In genomic region chr4:7144374-7145290, GRCh38 we compare ENCODE assay signal across 20 cellular contexts. TPM values are rescaled to one million over a fixed set of nuclear protein-coding genes. Genes with fewer than 3 reads are reported as not detected.
DNase-seq lines count a peak whose midpoint lies in the region; ATAC-seq, FAIRE-seq and TF ChIP-seq lines count a peak whose summit lies in the region.
"Had no signal": no experiment of that assay in that cellular context is flagged by ENCODE, and none has a peak within 500 bp of the region (broad histone marks: within the 10 kb centered on the region; RNA-seq: fewer than 3 reads in every experiment).

No MANE protein-coding gene starts in this region.

- H3K27ac ChIP-seq in K562 (ENCODE audit: extremely low read depth, low read depth, low read length) = no peak overlapping the region
- no peak overlapping the region for H3K27ac ChIP-seq in mesendoderm (ENCODE audit: low read depth, low read length)
- H3K27ac ChIP-seq in PC-9 = no peak overlapping the region
- H3K27ac ChIP-seq in heart right ventricle = no peak overlapping the region

- H3K4me3 ChIP-seq in H7 (ENCODE audit: insufficient read depth, low read depth, low read length) (no peak overlapping the region), K562 (no peak overlapping the region), mesendoderm (ENCODE audit: low read length) (no peak overlapping the region), PC-9 (no peak overlapping the region), heart right ventricle (no peak overlapping the region)

- H2BK15ac ChIP-seq in mesendoderm (replicated peaks; ENCODE audit: low read depth) = no peak overlapping the region

- POLR2A ChIA-PET in K562 (lab: Yijun Ruan, JAX) = interaction anchor here (0.6 to 0.8 kb wide), 2 partner anchors 10 to 454 kb away, joined by 3 read pairs; no protein-coding TSS in a partner anchor
- POLR2A ChIA-PET in PC-9 (lab: Charles Lee; ENCODE audit: unreplicated experiment) = no interaction called here

- H2BK5ac ChIP-seq in mesendoderm (ENCODE audit: low read length) = no peak overlapping the region

- H2AFZ ChIP-seq in K562 (ENCODE audit: low read depth, low read length) = no peak overlapping the region
- H2AFZ ChIP-seq in PC-9 = no peak overlapping the region

- H2AK5ac ChIP-seq in mesendoderm (ENCODE audit: low read length) = no peak overlapping the region

- no peaks in the 10 kb centered on the region for H3K9me3 ChIP-seq in K562 (replicated peaks; ENCODE audit: control insufficient read depth, insufficient read depth, low read depth, low read length)
- no peaks in the 10 kb centered on the region for H3K9me3 ChIP-seq in PC-9 (ENCODE audit: insufficient read depth, low read depth)
- H3K9me3 ChIP-seq in heart right ventricle = no peaks in the 10 kb centered on the region

- H3K9ac ChIP-seq in K562 (ENCODE audit: insufficient read depth in 1 of 2, low read depth in 2 of 2, low read length in 2 of 2) = no peak overlapping the region
- no peak overlapping the region for H3K9ac ChIP-seq in mesendoderm (ENCODE audit: low read length)

- no peak overlapping the region for H3K23ac ChIP-seq in mesendoderm (ENCODE audit: low read length)

- CTCF ChIA-PET in K562 (lab: Yijun Ruan, JAX; ENCODE audit: low intra/inter-chr PET ratio) (no interaction called here), PC-9 (lab: Charles Lee) (no interaction called here)

- no TSS peak for BruUV-seq in K562 (replicated peaks; lab: Mats Ljungman, UMichigan)
- BruUV-seq in PC-9 (replicated peaks; lab: Mats Ljungman, UMichigan) = no TSS peak

- 3% methylated on average over 17 of the region's 17 CpGs for WGBS in K562 (ENCODE audit: insufficient coverage, low coverage, missing lambda C conversion rate)
- WGBS in mesendoderm (ENCODE audit: extremely low coverage, insufficient coverage, low lambda C conversion rate) = no CpG with 5 or more reads among the region's 17 CpGs
- WGBS in heart right ventricle, 2 donors = 84 to 90% methylated on average over 17 of the region's 17 CpGs

- H3K4me1 ChIP-seq in K562 (replicated peaks in 1 of 2; ENCODE audit: control insufficient read depth in 2 of 2, insufficient read depth in 2 of 2, low read length in 2 of 2) = peaks cover 0 to 9% of the 10 kb centered on the region in 2 experiments; a peak in 2 of 5 replicates
- H3K4me1 ChIP-seq in mesendoderm (ENCODE audit: control insufficient read depth, low read depth, low read length) = no peaks in the 10 kb centered on the region
- no peaks in the 10 kb centered on the region for H3K4me1 ChIP-seq in PC-9 (replicated peaks; ENCODE audit: insufficient read depth)
- no peaks in the 10 kb centered on the region for H3K4me1 ChIP-seq in heart right ventricle

- in situ Hi-C loops in K562 (cut with MboI) = no loop called here

- H3K4ac ChIP-seq in mesendoderm (ENCODE audit: low read depth, low read length) = no peak overlapping the region

- intact Hi-C loops in K562 (cut with micrococcal nuclease) (no loop called here), PC-9 (cut with micrococcal nuclease; ENCODE audit: unreplicated experiment) (no loop called here), heart right ventricle (cut with DNase I) (no loop called here), left ventricle myocardium superior (cut with micrococcal nuclease) (no loop called here)

- peak; percentile 12 for DNase-seq in EH (ENCODE audit: low read depth)
- peak; percentile 42 for DNase-seq in H7
- no peak for DNase-seq in K562 (ENCODE audit: extremely low read depth in 1 of 4, low spot score in 3 of 4)
- DNase-seq in mesendoderm = peak; percentile 31
- DNase-seq in PC-9 = no peak
- no peak for DNase-seq in heart right ventricle
- DNase-seq in left ventricle myocardium superior = no peak
- DNase-seq: ACHN; Calu3; CD4-positive, CD25-positive, alpha-beta regulatory T cell; DND-41; Kasumi-1; NCI-H146; NCI-H2227 treated with DMSO at 0.1 percent for 48 hours; NCI-H524 treated with DMSO at 0.1 percent for 48 hours; NK-92 treated with Interleukin-12 subunit alpha and Interleukin-12 subunit beta, amount 100 ng/mL, for 24 hours; T-cell had no signal

- no peaks in the 10 kb centered on the region for H3K79me2 ChIP-seq in K562 (ENCODE audit: control insufficient read depth, insufficient read depth, low read length)
- no peaks in the 10 kb centered on the region for H3K79me2 ChIP-seq in mesendoderm (ENCODE audit: control insufficient read depth, insufficient read depth, low read length)
- H3K79me2 ChIP-seq in PC-9 (ENCODE audit: low read depth) = no peaks in the 10 kb centered on the region

- no peaks in the 10 kb centered on the region for H3K9me2 ChIP-seq in PC-9 (ENCODE audit: insufficient read depth)

- H4K5ac ChIP-seq in mesendoderm (ENCODE audit: low read length) = no peak overlapping the region

- H4K20me1 ChIP-seq in K562 (replicated peaks; ENCODE audit: control insufficient read depth, insufficient read depth, low read length) = 0 out of 2 replicates have a peak, but pooled peaks cover 4% of the 10 kb centered on the region
- no peaks in the 10 kb centered on the region for H4K20me1 ChIP-seq in PC-9 (ENCODE audit: insufficient read depth)

- peak overlapping the region; percentile 7 for H3K56ac ChIP-seq in mesendoderm (ENCODE audit: low read length)

- TF ChIP-seq CTCF in K562 (IDR thresholded peaks at IDR 0.05 in 2 of 3, conservative IDR thresholded peaks at IDR 0.05 in 1 of 3; ENCODE audit: insufficient read depth in 2 of 3, low read depth in 1 of 3, low read length in 3 of 3) (no peak), PC-9 (conservative IDR thresholded peaks at IDR 0.05) (no peak), heart right ventricle (IDR thresholded peaks at IDR 0.05) (no peak)

- TF ChIP-seq RAD21 in K562 (CRISPR knock-in tag; conservative IDR thresholded peaks at IDR 0.05 in 1 of 2, IDR thresholded peaks at IDR 0.05 in 1 of 2) = no peak

- H3K27me3 ChIP-seq in H7 (ENCODE audit: control insufficient read depth, insufficient read depth, low read length) (no peaks in the 10 kb centered on the region), K562 (ENCODE audit: control insufficient read depth in 2 of 2, insufficient read depth in 2 of 2, low read length in 2 of 2) (peaks cover 55 to 70% of the 10 kb centered on the region in 2 experiments), mesendoderm (ENCODE audit: insufficient read depth, low read length, poor library complexity) (no peaks in the 10 kb centered on the region), PC-9 (ENCODE audit: insufficient read depth, low read depth) (peaks cover 5% of the 10 kb centered on the region; the same call in 1 of the 2 replicates), heart right ventricle (peaks cover 0 to 8% (median 0%) of the 10 kb centered on the region in 7 donors)

- no peaks in the 10 kb centered on the region for H3K36me3 ChIP-seq in H7 (replicated peaks; ENCODE audit: control insufficient read depth, insufficient read depth, low read length)
- no peaks in the 10 kb centered on the region for H3K36me3 ChIP-seq in K562 (ENCODE audit: control insufficient read depth, insufficient read depth, low read length)
- no peaks in the 10 kb centered on the region for H3K36me3 ChIP-seq in mesendoderm (ENCODE audit: control insufficient read depth, insufficient read depth, low read length)
- H3K36me3 ChIP-seq in PC-9 (ENCODE audit: low read depth) = no peaks in the 10 kb centered on the region
- no peaks in the 10 kb centered on the region for H3K36me3 ChIP-seq in heart right ventricle

- no peak overlapping the region for H3K18ac ChIP-seq in mesendoderm (ENCODE audit: low read length)

- ATAC-seq in K562 = peak; percentile 19; the same call in 2 of the 3 replicates
- no peak for ATAC-seq in SK-N-SH treated with all-trans-retinoic acid at 6 μM for 48 hours
- no peak for ATAC-seq in heart right ventricle
- no peak for ATAC-seq in left ventricle myocardium superior
- ATAC-seq: HepG2, T-cell had no signal

- no peak for TF ChIP-seq EP300 in K562 (IDR thresholded peaks at IDR 0.05; ENCODE audit: low read length)

- no peaks in the 10 kb centered on the region for H3K79me1 ChIP-seq in mesendoderm (ENCODE audit: low read length)

- TF ChIP-seq POLR2A in K562 (conservative IDR thresholded peaks at IDR 0.05) = no peak

- FAIRE-seq in K562 (lab: Jason Lieb, UNC) = peak; percentile 60
- FAIRE-seq: HepG2 had no signal

- H4K8ac ChIP-seq in mesendoderm (ENCODE audit: low read depth, low read length) = no peak overlapping the region

- H3K4me2 ChIP-seq in K562 (ENCODE audit: insufficient read depth, low read length) = no peak overlapping the region
- H3K4me2 ChIP-seq in mesendoderm (ENCODE audit: low read length) = no peak overlapping the region
- H3K4me2 ChIP-seq in PC-9 = no peak overlapping the region

- H2BK120ac ChIP-seq in mesendoderm (ENCODE audit: low read depth, low read length) = no peak overlapping the region

- H3F3A ChIP-seq in PC-9 (ENCODE audit: insufficient read depth, low read depth) = no peaks in the 10 kb centered on the region

- no peaks in the 10 kb centered on the region for H3K9me1 ChIP-seq in K562 (ENCODE audit: control insufficient read depth, insufficient read depth, low read length)

TF ChIP-seq in SK-N-SH treated with all-trans-retinoic acid at 6 μM for 48 hours, 23 proteins besides CTCF, POLR2A, EP300 and RAD21 (continues in another document):
- TF ChIP-seq RARB (CRISPR knock-in tag; IDR thresholded peaks at IDR 0.05) = no peak

RNA-seq across cellular contexts. Expression of gene SORCS2, which starts 47.7 kb away (rescaled TPM):
- total RNA-seq in H7 (2014; rRNA removed; shearing (Covaris generic)) = 2.0 and 4.9 TPM in 2 replicates
- total RNA-seq in K562 (2011; cell fraction: chromatin; rRNA removed; ENCODE audit: low replicate concordance) = not detected in 2 replicates
- not detected in 2 replicates for total RNA-seq in K562 (2011; cell fraction: nucleolus; rRNA removed)
- total RNA-seq in K562 (2011; cell fraction: nucleoplasm; rRNA removed) = not detected in 2 replicates
- not detected in 2 replicates for total RNA-seq in K562 (2014; rRNA removed)
- total RNA-seq in K562 (2014; rRNA removed; fragmentation: Illumina TruSeq; extraction: Trizol) = not detected in 2 replicates
- total RNA-seq in K562 (2015; rRNA removed; fragmentation: Illumina TruSeq; extraction: Trizol) = not detected in 2 replicates
- 0.04 TPM in 1 of 2 replicates, not detected in the other for total RNA-seq in K562 (2021)
- not detected in 2 replicates for polyA plus RNA-seq in K562 (2011; rRNA removed)
- 0.03 TPM in 1 of 2 replicates, not detected in the other for polyA plus RNA-seq in K562 (2011; cell fraction: cytosol; rRNA removed)
- polyA plus RNA-seq in K562 (2011; cell fraction: nucleus; rRNA removed) = 0.18 TPM in 1 of 2 replicates, not detected in the other
- 0.11 TPM in 1 of 2 replicates, not detected in the other for polyA plus RNA-seq in K562 (2012)
- not detected in 2 replicates for polyA plus RNA-seq in K562 (2014; fragmentation: Illumina TruSeq; extraction: Trizol)
- polyA plus RNA-seq in K562 (2014; fragmentation: Nextera tagmentation; extraction: Ambion mirVana) = not detected
- not detected in 2 replicates for polyA plus RNA-seq in K562 (2014; rRNA removed)
- polyA minus RNA-seq in K562 (2011; rRNA and poly(A)+ RNA removed) = not detected in 2 replicates
- polyA minus RNA-seq in K562 (2011; cell fraction: cytosol; rRNA and poly(A)+ RNA removed) = not detected in 2 replicates
- not detected in 2 replicates for polyA minus RNA-seq in K562 (2011; cell fraction: nucleus; rRNA and poly(A)+ RNA removed)
- polyA plus RNA-seq in mesendoderm (2013, experiment 1 of 2) = 0.27 TPM
- polyA plus RNA-seq in mesendoderm (2013, experiment 2 of 2) = 0.34 TPM
- 20.7 and 25.8 TPM in 2 replicates for total RNA-seq in PC-9 (2021)
- 1 to 10 TPM in 9 of 10 donors, under 1 TPM in 1; 0.95 to 5.4 (median 2.6) TPM for total RNA-seq in heart right ventricle
- polyA plus RNA-seq in heart right ventricle = under 1 TPM; 0.25 to 0.66 TPM
- 1.5 TPM for total RNA-seq in left ventricle myocardium superior
- total RNA-seq: Calu3; CD4-positive, CD25-positive, alpha-beta regulatory T cell; SK-MEL-5 had no signal
- polyA plus RNA-seq: CD4-positive, CD25-positive, alpha-beta regulatory T cell had no signal

Comparison
In these comparisons a context has a peak if more than half of its experiments do, and no peak if none do; other contexts are left out.
1. DNase-seq: peak in EH (single experiment), H7 (single experiment) and mesendoderm (single experiment); none in K562 (0 of 4), PC-9 (0 of 2), heart right ventricle (0 of 2) and left ventricle myocardium superior (single experiment).